In the genomic region with DNA sequence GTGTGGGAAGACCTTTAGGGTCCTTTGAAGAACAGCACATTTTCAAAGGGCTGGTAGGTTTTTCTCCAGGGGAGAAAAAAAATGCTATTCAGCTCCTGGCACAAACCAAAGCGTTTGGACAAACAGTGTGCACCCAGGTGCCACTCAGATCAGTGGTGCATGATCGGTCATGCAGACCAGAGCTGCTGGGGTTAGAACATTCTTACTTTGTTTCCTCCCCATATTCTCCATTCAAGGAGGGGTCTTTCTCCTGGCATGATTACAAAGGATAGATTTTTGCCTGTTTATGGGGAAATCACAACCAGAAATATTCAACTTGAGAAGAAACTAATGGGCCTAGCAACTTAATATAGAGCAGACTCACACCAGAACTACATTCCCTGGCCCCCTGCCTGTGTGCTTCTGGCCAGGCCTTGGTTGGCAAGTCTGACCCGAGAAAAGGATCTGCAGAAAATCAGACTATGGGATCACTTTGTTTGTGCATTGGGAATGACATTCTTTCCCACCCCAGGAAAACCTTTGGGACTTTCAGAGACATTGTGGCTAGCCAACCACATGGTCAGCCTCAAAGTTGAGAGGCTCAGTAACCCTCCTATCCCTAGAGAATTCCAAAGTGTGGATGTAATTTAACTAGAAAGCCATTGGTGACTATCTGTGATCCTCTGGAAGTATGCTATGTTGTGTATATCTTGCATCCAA, we compare ENCODE assay signal across 1 cellular context.
A peak's percentile ranks its signal among the peaks of the same experiment; 100 is the strongest.
TF ChIP-seq lines count a peak whose summit lies in the region.

No MANE protein-coding gene starts in this region.

TF ChIP-seq in liver, 16 proteins besides CTCF, POLR2A, EP300 and RAD21 (continued from another document):
- TF ChIP-seq, protein P1, sequence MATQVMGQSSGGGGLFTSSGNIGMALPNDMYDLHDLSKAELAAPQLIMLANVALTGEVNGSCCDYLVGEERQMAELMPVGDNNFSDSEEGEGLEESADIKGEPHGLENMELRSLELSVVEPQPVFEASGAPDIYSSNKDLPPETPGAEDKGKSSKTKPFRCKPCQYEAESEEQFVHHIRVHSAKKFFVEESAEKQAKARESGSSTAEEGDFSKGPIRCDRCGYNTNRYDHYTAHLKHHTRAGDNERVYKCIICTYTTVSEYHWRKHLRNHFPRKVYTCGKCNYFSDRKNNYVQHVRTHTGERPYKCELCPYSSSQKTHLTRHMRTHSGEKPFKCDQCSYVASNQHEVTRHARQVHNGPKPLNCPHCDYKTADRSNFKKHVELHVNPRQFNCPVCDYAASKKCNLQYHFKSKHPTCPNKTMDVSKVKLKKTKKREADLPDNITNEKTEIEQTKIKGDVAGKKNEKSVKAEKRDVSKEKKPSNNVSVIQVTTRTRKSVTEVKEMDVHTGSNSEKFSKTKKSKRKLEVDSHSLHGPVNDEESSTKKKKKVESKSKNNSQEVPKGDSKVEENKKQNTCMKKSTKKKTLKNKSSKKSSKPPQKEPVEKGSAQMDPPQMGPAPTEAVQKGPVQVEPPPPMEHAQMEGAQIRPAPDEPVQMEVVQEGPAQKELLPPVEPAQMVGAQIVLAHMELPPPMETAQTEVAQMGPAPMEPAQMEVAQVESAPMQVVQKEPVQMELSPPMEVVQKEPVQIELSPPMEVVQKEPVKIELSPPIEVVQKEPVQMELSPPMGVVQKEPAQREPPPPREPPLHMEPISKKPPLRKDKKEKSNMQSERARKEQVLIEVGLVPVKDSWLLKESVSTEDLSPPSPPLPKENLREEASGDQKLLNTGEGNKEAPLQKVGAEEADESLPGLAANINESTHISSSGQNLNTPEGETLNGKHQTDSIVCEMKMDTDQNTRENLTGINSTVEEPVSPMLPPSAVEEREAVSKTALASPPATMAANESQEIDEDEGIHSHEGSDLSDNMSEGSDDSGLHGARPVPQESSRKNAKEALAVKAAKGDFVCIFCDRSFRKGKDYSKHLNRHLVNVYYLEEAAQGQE (IDR thresholded peaks at IDR 0.05), result peak; percentile 94
- TF ChIP-seq GABPA (IDR thresholded peaks at IDR 0.05 in 1 of 2, conservative IDR thresholded peaks at IDR 0.05 in 1 of 2), result no peak
TF ChIP-seq in liver: peak in this region for 2.
